In genomic region chr14:52882824-52883223, GRCh38 we compare ENCODE assay signal across 28 cellular contexts.
"Had no signal": no experiment of that assay in that cellular context is flagged by ENCODE, and none has a peak within 500 bp of the region (broad histone marks: within the 10 kb centered on the region; RNA-seq: fewer than 3 reads in every experiment).

No MANE protein-coding gene starts in this region.

- H3K9me3 ChIP-seq: ascending aorta, body of pancreas, Peyer's patch, SJSA1 had no signal

- ATAC-seq: activated naive CD4-positive, alpha-beta T cell treated with anti-CD3 and anti-CD28 coated beads, Interleukin-2, amount 50 U/mL, for 72 hours; activated naive CD8-positive, alpha-beta T cell treated with anti-CD3 and anti-CD28 coated beads, Interleukin-2, amount 50 U/mL, for 24 hours; activated T-cell treated with anti-CD3 and anti-CD28 coated beads, Interleukin-2, amount 50 U/mL, for 4 hours; body of pancreas; K562; T-helper 17 cell had no signal

- H3K27ac Mint-ChIP-seq: activated B cell treated with CpG ODN at 0.5 μM for 24 hours; activated CD4-positive, alpha-beta memory T cell treated with anti-CD3 and anti-CD28 coated beads for 36 hours; activated CD4-positive, alpha-beta T cell treated with anti-CD3 and anti-CD28 coated beads, Interleukin-2, amount 10 ng/mL, durations not matched to agents 24 days and 14 days; activated naive CD4-positive, alpha-beta T cell treated with anti-CD3 and anti-CD28 coated beads, Interleukin-2, amount 50 U/mL, for 72 hours; activated naive CD8-positive, alpha-beta T cell treated with anti-CD3 and anti-CD28 coated beads, Interleukin-2, amount 50 U/mL, for 24 hours; T-helper 17 cell had no signal

- H3K27me3 Mint-ChIP-seq: activated CD4-positive, alpha-beta memory T cell treated with anti-CD3 and anti-CD28 coated beads for 36 hours; activated naive CD8-positive, alpha-beta T cell treated with anti-CD3 and anti-CD28 coated beads, Interleukin-2, amount 50 U/mL, for 24 hours; T-helper 17 cell had no signal

- H3K4me1 ChIP-seq: body of pancreas, Peyer's patch had no signal

- DNase-seq: activated B cell treated with CpG ODN at 0.5 μM for 24 hours; activated CD4-positive, alpha-beta memory T cell treated with anti-CD3 and anti-CD28 coated beads for 36 hours; activated CD4-positive, alpha-beta T cell treated with anti-CD3 and anti-CD28 coated beads for 1 hour; activated CD4-positive, alpha-beta T cell treated with anti-CD3 and anti-CD28 coated beads, Interleukin-2, amount 10 ng/mL, durations not matched to agents 24 days and 14 days; activated CD8-positive, alpha-beta memory T cell treated with anti-CD3 and anti-CD28 coated beads for 24 hours; activated effector memory CD4-positive, alpha-beta T cell treated with anti-CD3 and anti-CD28 coated beads, Interleukin-2, amount 50 U/mL, for 16 hours; activated naive CD4-positive, alpha-beta T cell treated with Interleukin-2 at 50 U/mL for 16 hours; activated naive CD8-positive, alpha-beta T cell treated with anti-CD3 and anti-CD28 coated beads, Interleukin-2, amount 50 U/mL, for 24 hours; activated T-cell treated with anti-CD3 and anti-CD28 coated beads, Interleukin-2, amount 50 U/mL, for 4 hours; amniotic stem cell; body of pancreas; Karpas-422; MM.1S; NCI-H1105; NCI-H1436; NCI-H187; NCI-H2081; NCI-H510A treated with DMSO at 0.1 percent for 48 hours; NCI-H69; Peyer's patch; SHP77; T-helper 17 cell; T-helper 9 cell had no signal

- H3K27me3 ChIP-seq: ascending aorta, body of pancreas, Peyer's patch, SJSA1 had no signal

- H3K27ac ChIP-seq: ascending aorta, body of pancreas, Peyer's patch, RWPE1, SJSA1 had no signal

- H3K4me1 Mint-ChIP-seq: activated B cell treated with CpG ODN at 0.5 μM for 24 hours; activated CD4-positive, alpha-beta T cell treated with anti-CD3 and anti-CD28 coated beads, Interleukin-2, amount 10 ng/mL, durations not matched to agents 24 days and 14 days; activated naive CD8-positive, alpha-beta T cell treated with anti-CD3 and anti-CD28 coated beads, Interleukin-2, amount 50 U/mL, for 24 hours; T-helper 17 cell had no signal

- H3K36me3 Mint-ChIP-seq: activated CD4-positive, alpha-beta memory T cell treated with anti-CD3 and anti-CD28 coated beads for 36 hours; activated naive CD4-positive, alpha-beta T cell treated with anti-CD3 and anti-CD28 coated beads, Interleukin-2, amount 50 U/mL, for 72 hours had no signal

- H3K9me3 Mint-ChIP-seq: activated B cell treated with CpG ODN at 0.5 μM for 24 hours; activated CD4-positive, alpha-beta memory T cell treated with anti-CD3 and anti-CD28 coated beads for 36 hours; activated CD4-positive, alpha-beta T cell treated with anti-CD3 and anti-CD28 coated beads, Interleukin-2, amount 10 ng/mL, durations not matched to agents 24 days and 14 days; activated naive CD4-positive, alpha-beta T cell treated with anti-CD3 and anti-CD28 coated beads, Interleukin-2, amount 50 U/mL, for 72 hours; activated naive CD8-positive, alpha-beta T cell treated with anti-CD3 and anti-CD28 coated beads, Interleukin-2, amount 50 U/mL, for 24 hours; activated T-cell treated with anti-CD3 and anti-CD28 coated beads, Interleukin-2, amount 50 U/mL, for 4 hours had no signal

- H3K4me3 ChIP-seq: ascending aorta, body of pancreas, K562, Peyer's patch, SJSA1 had no signal

- H3K4me3 Mint-ChIP-seq: activated B cell treated with CpG ODN at 0.5 μM for 24 hours; activated CD4-positive, alpha-beta memory T cell treated with anti-CD3 and anti-CD28 coated beads for 36 hours; activated CD4-positive, alpha-beta T cell treated with anti-CD3 and anti-CD28 coated beads, Interleukin-2, amount 10 ng/mL, durations not matched to agents 24 days and 14 days; activated naive CD8-positive, alpha-beta T cell treated with anti-CD3 and anti-CD28 coated beads, Interleukin-2, amount 50 U/mL, for 24 hours; activated T-cell treated with anti-CD3 and anti-CD28 coated beads, Interleukin-2, amount 50 U/mL, for 4 hours; T-helper 17 cell had no signal

- H3K36me3 ChIP-seq: Peyer's patch had no signal
